ENCODE assay signal across 8 cellular contexts in the genomic region with DNA sequence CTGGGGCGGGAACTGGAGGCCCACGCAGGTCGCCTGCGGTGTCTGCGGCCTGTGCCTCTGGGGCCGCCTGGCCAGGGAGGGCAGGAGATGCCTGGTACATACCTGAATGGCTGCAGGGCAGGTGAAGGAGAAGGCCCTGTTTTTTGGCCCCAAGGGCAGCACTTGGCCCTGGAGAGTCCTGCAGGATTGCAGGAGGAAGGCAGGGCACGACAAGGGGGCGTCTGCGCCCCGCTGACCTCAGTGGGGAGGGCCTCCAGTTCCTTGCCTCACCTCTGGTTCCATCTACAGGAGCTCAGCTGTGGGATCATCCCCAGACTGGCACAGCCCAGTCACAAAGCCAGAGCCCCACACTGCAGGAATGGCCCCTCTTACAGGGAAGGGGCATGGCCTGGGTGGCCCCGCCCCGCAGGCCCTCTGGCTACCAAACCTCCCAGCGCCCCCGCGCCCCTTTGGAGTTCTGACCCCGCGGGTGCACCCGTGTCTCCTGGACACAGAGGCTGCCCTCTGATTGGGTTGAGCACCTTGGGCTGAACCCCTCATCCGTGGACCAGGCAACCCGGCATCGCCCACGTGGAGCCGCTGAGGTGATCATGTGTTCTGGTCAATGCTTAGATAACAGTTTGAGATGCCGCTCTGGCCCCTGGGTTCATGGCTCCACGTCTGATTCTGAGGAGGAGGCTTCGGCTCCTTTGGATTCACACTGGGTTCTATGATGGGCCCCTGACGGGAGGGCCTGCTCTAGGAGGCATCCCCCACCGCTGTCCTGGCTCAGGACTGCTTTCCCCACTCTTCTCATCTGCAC. TPM values are rescaled to one million over a fixed set of nuclear protein-coding genes. Genes with fewer than 3 reads are reported as not detected.
A peak's percentile ranks its signal among the peaks of the same experiment; 100 is the strongest.
DNase-seq lines count a peak whose midpoint lies in the region; ATAC-seq and TF ChIP-seq lines count a peak whose summit lies in the region.

No MANE protein-coding gene starts in this region.

- H4K20me1 ChIP-seq in osteoblast (ENCODE audit: insufficient read depth, low read length) = no peaks in the 10 kb centered on the region

- peaks cover 18% of the 10 kb centered on the region for H3K36me3 Mint-ChIP-seq in effector memory CD8-positive, alpha-beta T cell (ENCODE audit: insufficient read depth)

- H3K79me2 ChIP-seq in osteoblast (ENCODE audit: insufficient read depth, low read length) = peaks cover 12% of the 10 kb centered on the region

- H3K9me3 ChIP-seq in SK-N-MC (ENCODE audit: low read depth, low read length) = no peaks in the 10 kb centered on the region
- no peaks in the 10 kb centered on the region for H3K9me3 ChIP-seq in osteoblast (ENCODE audit: low read depth, low read length)

- peak overlapping the region; percentile 96 for H3K4me3 ChIP-seq in SK-N-MC
- peak overlapping the region; percentile 93 for H3K4me3 ChIP-seq in osteoblast (ENCODE audit: insufficient read depth, low read length)

- peak overlapping the region; percentile 83 to 88 for H3K27ac Mint-ChIP-seq in effector memory CD8-positive, alpha-beta T cell

- peak; percentile 40 for DNase-seq in activated CD4-positive, CD25-positive, alpha-beta regulatory T cell treated with anti-CD3 and anti-CD28 coated beads, Interleukin-2, amount 50 U/mL, for 72 hours
- DNase-seq in SK-N-MC (ENCODE audit: low read depth, low spot score) = no peak
- DNase-seq in effector memory CD8-positive, alpha-beta T cell = peak in 1 of 3 experiments; percentile 15
- no peak for DNase-seq in osteoblast (ENCODE audit: insufficient read length, low spot score, missing footprints)
- DNase-seq in NCI-H446 treated with DMSO at 0.1 percent for 48 hours (lab: John Stamatoyannopoulos, UW) = no peak

- H3K4me2 ChIP-seq in osteoblast (ENCODE audit: insufficient read depth, low read length) = peak overlapping the region; percentile 84

- peaks cover 19% of the 10 kb centered on the region for H3K27me3 ChIP-seq in osteoblast (ENCODE audit: insufficient read depth, low read length)

- H3K36me3 ChIP-seq in SK-N-MC (ENCODE audit: insufficient read depth, low read length) (no peaks in the 10 kb centered on the region), osteoblast (ENCODE audit: insufficient read depth, low read length) (peaks cover 13% of the 10 kb centered on the region)

- TF ChIP-seq CTCF in osteoblast (IDR thresholded peaks at IDR 0.05; ENCODE audit: extremely low read depth, low read depth, low read length) = no peak

- ATAC-seq in activated CD4-positive, CD25-positive, alpha-beta regulatory T cell treated with anti-CD3 and anti-CD28 coated beads, Interleukin-2, amount 50 U/mL, for 24 hours = no peak
- no peak for ATAC-seq in effector memory CD8-positive, alpha-beta T cell (replicated peaks)
- ATAC-seq in HG03342 (IDR thresholded peaks at IDR 0.05; ENCODE audit: unreplicated experiment) = no peak
- no peak for ATAC-seq in HG02870 (IDR thresholded peaks at IDR 0.05; ENCODE audit: unreplicated experiment)

- H3K9me3 Mint-ChIP-seq in effector memory CD8-positive, alpha-beta T cell = no peaks in the 10 kb centered on the region

- H3K27ac ChIP-seq in SK-N-MC (no peak overlapping the region), osteoblast (ENCODE audit: low read depth, low read length) (no peak overlapping the region)

- peak overlapping the region; percentile 82 for H2AFZ ChIP-seq in osteoblast (ENCODE audit: low read length)

- peaks cover 32 to 33% of the 10 kb centered on the region in 2 donors for H3K4me1 Mint-ChIP-seq in effector memory CD8-positive, alpha-beta T cell (ENCODE audit: low read depth in 2 of 2)

- peak overlapping the region; percentile 94 to 96 for H3K4me3 Mint-ChIP-seq in effector memory CD8-positive, alpha-beta T cell

- peak overlapping the region; percentile 66 for H3K9ac ChIP-seq in SK-N-MC (ENCODE audit: insufficient read length)

- no peaks in the 10 kb centered on the region for H3K27me3 Mint-ChIP-seq in effector memory CD8-positive, alpha-beta T cell

- H3K4me1 ChIP-seq in osteoblast (ENCODE audit: insufficient read depth, low read length) = peaks cover 16% of the 10 kb centered on the region

RNA-seq across cellular contexts. Expression of a gene that starts 1.3 kb away (rescaled TPM):
- 33.9 and 34.7 TPM in 2 replicates for total RNA-seq in osteoblast

RNA-seq across cellular contexts. Expression of a gene that starts 22.1 kb away (rescaled TPM):
- total RNA-seq in osteoblast = 77.8 and 95.2 TPM in 2 replicates

RNA-seq across cellular contexts. Expression of a gene that starts 22.3 kb away (rescaled TPM):
- total RNA-seq in osteoblast = 12.4 and 13.4 TPM in 2 replicates
